Comparison of ENCODE assay signal across 13 cellular contexts in the genomic region with DNA sequence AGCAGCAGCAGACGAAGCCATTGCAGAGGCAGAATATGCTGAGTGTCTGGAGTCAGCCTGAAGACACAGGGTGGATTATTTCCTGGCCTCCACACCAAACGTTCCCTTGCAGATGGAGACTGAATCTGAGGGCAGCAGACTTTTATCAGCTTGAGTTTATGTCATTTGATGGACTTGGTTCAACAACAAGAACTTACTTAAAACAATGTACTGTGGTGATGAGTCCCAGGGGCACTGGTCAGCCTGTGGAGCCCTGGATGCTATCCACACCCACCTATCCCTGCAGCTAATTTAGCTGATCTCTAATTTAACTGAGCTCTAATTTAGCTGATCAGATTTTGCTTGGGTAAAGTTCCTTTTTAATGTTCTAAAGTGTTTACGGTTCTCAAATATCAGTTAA.
"Had no signal": no experiment of that assay in that cellular context is flagged by ENCODE, and none has a peak within 500 bp of the region (broad histone marks: within the 10 kb centered on the region; RNA-seq: fewer than 3 reads in every experiment).

No MANE protein-coding gene starts in this region.

- H2AFZ ChIP-seq: hepatocyte had no signal

- DNase-seq: activated CD4-positive, alpha-beta T cell treated with anti-CD3 and anti-CD28 coated beads for 36 hours; activated gamma-delta T cell; body of pancreas; cortex of kidney; effector memory CD4-positive, alpha-beta T cell; occipital lobe; psoas muscle; stimulated activated CD4-positive, alpha-beta T cell treated with anti-CD3 and anti-CD28 coated beads, Interleukin-4, amount 100 ng/mL, for 1 hour had no signal

- H3K27me3 ChIP-seq: body of pancreas, hepatocyte had no signal

- H3K4me1 ChIP-seq: body of pancreas, psoas muscle had no signal

- H3K79me2 ChIP-seq: hepatocyte had no signal

- FAIRE-seq: urothelium cell line had no signal

- H3K27ac ChIP-seq: body of pancreas, hepatocyte, psoas muscle, VCaP had no signal

- H3K4me2 ChIP-seq: hepatocyte had no signal

- ATAC-seq: activated CD4-positive, alpha-beta T cell treated with anti-CD3 and anti-CD28 coated beads for 36 hours; body of pancreas; naive thymus-derived CD4-positive, alpha-beta T cell; psoas muscle had no signal

- H3K9me3 ChIP-seq: body of pancreas, psoas muscle had no signal

- H3K4me3 ChIP-seq: body of pancreas, hepatocyte, lung, psoas muscle had no signal
